Comparison of ENCODE assay signal across 19 cellular contexts in genomic region chr2:150507071-150507470, GRCh38. TPM values are rescaled to one million over a fixed set of nuclear protein-coding genes. Genes with fewer than 3 reads are reported as not detected.
DNase-seq lines count a peak whose midpoint lies in the region; ATAC-seq and TF ChIP-seq lines count a peak whose summit lies in the region.
"Had no signal": no experiment of that assay in that cellular context is flagged by ENCODE, and none has a peak within 500 bp of the region (broad histone marks: within the 10 kb centered on the region; RNA-seq: fewer than 3 reads in every experiment).

No MANE protein-coding gene starts in this region.

- H3K9me1 ChIP-seq in IMR-90 (ENCODE audit: insufficient read depth, low read length), result no peaks in the 10 kb centered on the region

- no peak overlapping the region for H4K91ac ChIP-seq in IMR-90 (ENCODE audit: insufficient read depth, low read depth, low read length)

- H3K4me2 ChIP-seq in IMR-90 (ENCODE audit: low read depth, low read length), result no peak overlapping the region
- H3K4me2 ChIP-seq: BLaER1 had no signal

- H4K5ac ChIP-seq in IMR-90 (ENCODE audit: low read depth, low read length), result peak overlapping the region; percentile 69; the same call in 1 of the 2 replicates

- TF ChIP-seq CTCF in IMR-90 (conservative IDR thresholded peaks at IDR 0.05; ENCODE audit: low read depth, low read length) (no peak), foreskin keratinocyte (conservative IDR thresholded peaks at IDR 0.05) (no peak)

- no peak overlapping the region for H2BK5ac ChIP-seq in IMR-90 (ENCODE audit: low read depth, low read length, poor library complexity, severe bottlenecking)

- peak overlapping the region; percentile 60; the same call in 1 of the 2 replicates for H3K4ac ChIP-seq in IMR-90 (ENCODE audit: low read depth, low read length)

- no peak overlapping the region for H2AK9ac ChIP-seq in IMR-90 (replicated peaks; ENCODE audit: low read depth, low read length, poor library complexity)

- H3K27me3 Mint-ChIP-seq in T-helper 17 cell, result no peaks in the 10 kb centered on the region
- H3K27me3 Mint-ChIP-seq: CD4-positive, CD25-positive, alpha-beta regulatory T cell had no signal

- no TSS peak for BruUV-seq in IMR-90 (replicated peaks; lab: Mats Ljungman, UMichigan)

- no peaks in the 10 kb centered on the region for H3K36me3 Mint-ChIP-seq in T-helper 17 cell (ENCODE audit: low read depth)
- H3K36me3 Mint-ChIP-seq: CD14-positive monocyte; CD4-positive, CD25-positive, alpha-beta regulatory T cell; CD8-positive, alpha-beta T cell had no signal

- intact Hi-C loops in IMR-90 (cut with micrococcal nuclease), result no loop called here

- H3K4me1 ChIP-seq in IMR-90 (ENCODE audit: control insufficient read depth, insufficient read depth, low read length), result peaks cover 3% of the 10 kb centered on the region; the same call in 1 of the 2 replicates
- H3K4me1 ChIP-seq in foreskin keratinocyte, result peaks cover 3% of the 10 kb centered on the region
- H3K4me1 ChIP-seq: BE2C, BLaER1 had no signal

- H3K4me3 Mint-ChIP-seq in T-helper 17 cell, result no peak overlapping the region
- H3K4me3 Mint-ChIP-seq: CD14-positive monocyte; CD4-positive, CD25-positive, alpha-beta regulatory T cell; CD8-positive, alpha-beta T cell had no signal

- H2AFZ ChIP-seq in IMR-90 (replicated peaks; ENCODE audit: low read length, poor library complexity), result no peak overlapping the region

- H2BK120ac ChIP-seq in IMR-90 (ENCODE audit: low read depth, low read length), result peak overlapping the region; percentile 68

- DNase-seq in IMR-90, result no peak
- DNase-seq in NCI-H82 treated with DMSO at 0.1 percent for 48 hours (lab: John Stamatoyannopoulos, UW; ENCODE audit: unreplicated experiment), result peak; percentile 70
- no peak for DNase-seq in T-helper 17 cell
- DNase-seq in stimulated activated CD4-positive, alpha-beta T cell treated with anti-CD3 and anti-CD28 coated beads, Interleukin-15, amount 100 ng/mL, for 24 hours, result no peak
- no peak for DNase-seq in foreskin keratinocyte
- DNase-seq: 8988T; ACHN; BE2C; C1 segment of cervical spinal cord; Caco-2; Calu3; CD4-positive, CD25-positive, alpha-beta regulatory T cell; CD8-positive, alpha-beta T cell; DMS79 treated with DMSO at 0.1 percent for 48 hours; EL; GDM1 had no signal

- ATAC-seq in IMR-90 (ENCODE audit: low read depth) (no peak), T-helper 17 cell (no peak), foreskin keratinocyte (no peak)
- ATAC-seq: CD8-positive, alpha-beta T cell; GM12878 had no signal

- H4K8ac ChIP-seq in IMR-90 (ENCODE audit: low read depth in 2 of 2, low read length in 2 of 2), result no peak overlapping the region; a peak in 1 of 4 replicates

- 0 out of 2 replicates have a peak overlapping the region, but pooled peaks have one; percentile 62 for H3K14ac ChIP-seq in IMR-90 (replicated peaks; ENCODE audit: low read depth, low read length)

- 0 out of 2 replicates have a peak overlapping the region, but pooled peaks have one; percentile 10 for H2AK5ac ChIP-seq in IMR-90 (ENCODE audit: low read depth, low read length)

- no peak for TF ChIP-seq POLR2A in IMR-90 (IDR thresholded peaks at IDR 0.05; ENCODE audit: low read depth, low read length)

- H3K9me3 ChIP-seq in IMR-90 (ENCODE audit: control insufficient read depth, insufficient read depth, low read length) (no peaks in the 10 kb centered on the region), T-helper 17 cell (ENCODE audit: control insufficient read depth, low read length, poor library complexity, severe bottlenecking) (no peaks in the 10 kb centered on the region)
- H3K9me3 ChIP-seq: BE2C, BLaER1, Caco-2 had no signal

- TF ChIP-seq RAD21 in IMR-90 (IDR thresholded peaks at IDR 0.05; ENCODE audit: low read length), result no peak

- peak overlapping the region; percentile 56; the same call in 1 of the 3 replicates for H2BK15ac ChIP-seq in IMR-90 (ENCODE audit: low read depth, low read length)

- H3K27ac Mint-ChIP-seq in T-helper 17 cell, result no peak overlapping the region
- H3K27ac Mint-ChIP-seq: CD14-positive monocyte; CD4-positive, CD25-positive, alpha-beta regulatory T cell; CD8-positive, alpha-beta T cell had no signal

- no peak overlapping the region for H2BK20ac ChIP-seq in IMR-90 (ENCODE audit: low read depth, low read length)

- no peaks in the 10 kb centered on the region for H3K4me1 Mint-ChIP-seq in T-helper 17 cell
- H3K4me1 Mint-ChIP-seq: CD14-positive monocyte; CD4-positive, CD25-positive, alpha-beta regulatory T cell had no signal

- H3K27me3 ChIP-seq in IMR-90 (ENCODE audit: control insufficient read depth, insufficient read depth, low read length) (no peaks in the 10 kb centered on the region), foreskin keratinocyte (no peaks in the 10 kb centered on the region)
- H3K27me3 ChIP-seq: BE2C, BLaER1 had no signal

- H3K9ac ChIP-seq in IMR-90 (ENCODE audit: low read depth, low read length), result no peak overlapping the region
- H3K9ac ChIP-seq: BLaER1 had no signal

- no peaks in the 10 kb centered on the region for H3K79me1 ChIP-seq in IMR-90 (ENCODE audit: low read depth in 1 of 2, low read length in 2 of 2)

- H3K4me3 ChIP-seq in IMR-90 (ENCODE audit: insufficient read depth, low read depth, low read length), result no peak overlapping the region
- H3K4me3 ChIP-seq: BLaER1, GM12878 had no signal

- in situ Hi-C loops in IMR-90 (cut with MboI; ENCODE audit: low sequenced_read_pairs), result no loop called here

- POLR2A ChIA-PET in IMR-90 (lab: Charles Lee; ENCODE audit: unreplicated experiment), result no interaction called here

- H3K56ac ChIP-seq in IMR-90 (ENCODE audit: extremely low read depth, insufficient read depth, low read length), result no peak overlapping the region

- H3K23ac ChIP-seq in IMR-90 (ENCODE audit: low read depth, low read length), result no peak overlapping the region

- CTCF ChIA-PET in IMR-90 (lab: Yijun Ruan, JAX), result no interaction called here

- no peaks in the 10 kb centered on the region for H3K36me3 ChIP-seq in IMR-90 (ENCODE audit: control insufficient read depth, insufficient read depth, low read length)
- H3K36me3 ChIP-seq: BE2C, BLaER1 had no signal

- dilution Hi-C loops in IMR-90 (cut with HindIII; ENCODE audit: low sequenced_read_pairs, unreplicated experiment), result no loop called here

- no peaks in the 10 kb centered on the region for H4K20me1 ChIP-seq in IMR-90 (ENCODE audit: insufficient read depth, low read length)
- H4K20me1 ChIP-seq: BLaER1 had no signal

- peak overlapping the region; percentile 89; the same call in 1 of the 2 replicates for H3K18ac ChIP-seq in IMR-90 (ENCODE audit: low read depth, low read length)

- no CpG with 5 or more reads among the region's 1 CpG for WGBS in IMR-90 (ENCODE audit: extremely low coverage in 2 of 2, insufficient read length in 1 of 2), 2 experiments

- H3K27ac ChIP-seq in IMR-90 (ENCODE audit: insufficient read depth, low read length) (no peak overlapping the region), foreskin keratinocyte (no peak overlapping the region)
- H3K27ac ChIP-seq: BLaER1 had no signal

TF ChIP-seq in IMR-90, 13 proteins besides CTCF, POLR2A, EP300 and RAD21:
- TF ChIP-seq MAZ (IDR thresholded peaks at IDR 0.05; ENCODE audit: borderline replicate concordance, low read depth, low read length) (no peak), SMC3 (IDR thresholded peaks at IDR 0.05; ENCODE audit: low read depth, low read length) (no peak), MXI1 (IDR thresholded peaks at IDR 0.05; ENCODE audit: borderline replicate concordance, low read depth, low read length) (no peak), FOS (IDR thresholded peaks at IDR 0.05; ENCODE audit: low read depth, low read length) (no peak), CEBPB (IDR thresholded peaks at IDR 0.05; ENCODE audit: low read depth, low read length) (no peak), RFX5 (IDR thresholded peaks at IDR 0.05; ENCODE audit: low read depth, low read length) (no peak), RCOR1 (IDR thresholded peaks at IDR 0.05; ENCODE audit: insufficient replicate concordance, low read length) (no peak), USF2 (IDR thresholded peaks at IDR 0.05; ENCODE audit: low read depth, low read length) (no peak), NFE2L2 (IDR thresholded peaks at IDR 0.05; ENCODE audit: low read depth, low read length) (no peak), MAFK (IDR thresholded peaks at IDR 0.05; ENCODE audit: low read depth, low read length) (no peak)

RNA-seq across cellular contexts. Expression of gene RND3, which starts 19.6 kb away (rescaled TPM):
- 331 and 449 TPM in 2 replicates for total RNA-seq in IMR-90 (2012; rRNA removed)
- 111 and 136 TPM in 2 replicates for polyA plus RNA-seq in IMR-90 (2012; rRNA removed)
- polyA plus RNA-seq in IMR-90 (2012; cell fraction: cytosol; rRNA removed), result 23.5 and 27.4 TPM in 2 replicates
- 14.3 and 120 TPM in 2 replicates for polyA plus RNA-seq in IMR-90 (2012; cell fraction: nucleus; rRNA removed; ENCODE audit: low replicate concordance)
- total RNA-seq in T-helper 17 cell, result not detected
- 60.8 and 61.3 TPM in 2 replicates for total RNA-seq in foreskin keratinocyte
- 23.7 and 29.0 TPM in 2 replicates for polyA plus RNA-seq in foreskin keratinocyte
- total RNA-seq: CD4-positive, CD25-positive, alpha-beta regulatory T cell; CD8-positive, alpha-beta T cell had no signal
- polyA plus RNA-seq: CD14-positive monocyte; CD4-positive, CD25-positive, alpha-beta regulatory T cell had no signal

Comparison
In these comparisons a context has a peak if more than half of its experiments do, and no peak if none do; other contexts are left out.
1. RNA of gene RND3, which starts 19.6 kb away (total RNA-seq): 331 to 449 TPM in IMR-90 and 60.8 to 61.3 TPM in foreskin keratinocyte; not detected in T-helper 17 cell; every median in the first group is over 10 times any median in the second.